In genomic region chr12:88417531-88417930, GRCh38 we compare ENCODE assay signal across 20 cellular contexts.
A peak's percentile ranks its signal among the peaks of the same experiment; 100 is the strongest.
DNase-seq lines count a peak whose midpoint lies in the region; ATAC-seq, FAIRE-seq and TF ChIP-seq lines count a peak whose summit lies in the region.
"Had no signal": no experiment of that assay in that cellular context is flagged by ENCODE, and none has a peak within 500 bp of the region (broad histone marks: within the 10 kb centered on the region; RNA-seq: fewer than 3 reads in every experiment).

No MANE protein-coding gene starts in this region.

- H3K9me3 ChIP-seq in SK-N-SH, result no peaks in the 10 kb centered on the region
- H3K9me3 ChIP-seq in HepG2 (ENCODE audit: low read length), result no peaks in the 10 kb centered on the region
- no peaks in the 10 kb centered on the region for H3K9me3 ChIP-seq in testis
- H3K9me3 ChIP-seq: mucosa of descending colon, SJCRH30, vagina had no signal

- H3K27ac ChIP-seq in SK-N-SH (ENCODE audit: low read depth in 2 of 2, low read length in 1 of 2), result peak overlapping the region; percentile 71 to 97; a peak in 3 of 4 replicates
- H3K27ac ChIP-seq in HepG2 (ENCODE audit: extremely low read length, insufficient read depth, low read length), result no peak overlapping the region
- H3K27ac ChIP-seq in testis, result no peak overlapping the region
- H3K27ac ChIP-seq: SJCRH30, vagina had no signal

- in situ Hi-C loops in HepG2 (cut with HindIII; ENCODE audit: extremely low pct_ligation_motif_present, low pct_unique_long_range_greater_than_20kb), result no loop called here

- no TSS peak for BruUV-seq in HepG2 (replicated peaks; lab: Mats Ljungman, UMichigan)

- TF ChIP-seq POLR2A in HepG2 (IDR thresholded peaks at IDR 0.05; ENCODE audit: insufficient read depth in 1 of 2, low read depth in 2 of 2, low read length in 2 of 2) (no peak), testis (IDR thresholded peaks at IDR 0.05) (no peak)

- H3K36me3 ChIP-seq in SK-N-SH (replicated peaks in 1 of 2; ENCODE audit: control insufficient read depth in 1 of 2, insufficient read depth in 2 of 2, low read length in 1 of 2), result no peaks in the 10 kb centered on the region
- no peaks in the 10 kb centered on the region for H3K36me3 ChIP-seq in HepG2 (replicated peaks in 1 of 2; ENCODE audit: control insufficient read depth in 1 of 2, insufficient read depth in 2 of 2, low read length in 2 of 2)
- no peaks in the 10 kb centered on the region for H3K36me3 ChIP-seq in testis (ENCODE audit: low read depth, missing control alignments)
- H3K36me3 ChIP-seq: SJCRH30, vagina had no signal

- TF ChIP-seq RAD21 in SK-N-SH (IDR thresholded peaks at IDR 0.05; ENCODE audit: low read length), result no peak
- no peak for TF ChIP-seq RAD21 in HepG2 (CRISPR knock-in tag; IDR thresholded peaks at IDR 0.05)

- H3K4me3 ChIP-seq in SK-N-SH (ENCODE audit: low read depth in 2 of 2, low read length in 1 of 2), result peak overlapping the region; percentile 36 to 61; a peak in 3 of 4 replicates
- H3K4me3 ChIP-seq in HepG2 (replicated peaks in 1 of 3; ENCODE audit: insufficient read depth in 1 of 3, low read depth in 2 of 3, low read length in 3 of 3), result no peak overlapping the region
- H3K4me3 ChIP-seq in testis, result no peak overlapping the region
- H3K4me3 ChIP-seq: mucosa of descending colon, SJCRH30, vagina had no signal

- 68% methylated on average over 5 of the region's 5 CpGs for WGBS in SK-N-SH (ENCODE audit: low lambda C conversion rate)
- 23% methylated on average over 5 of the region's 5 CpGs for WGBS in HepG2 (ENCODE audit: low lambda C conversion rate)
- WGBS in testis, 2 donors, result 74 to 75% methylated on average over 5 of the region's 5 CpGs

- CTCF ChIA-PET in SK-N-SH (lab: Yijun Ruan, JAX), result no interaction called here
- CTCF ChIA-PET in HepG2 (lab: Yijun Ruan, JAX; ENCODE audit: low intra/inter-chr PET ratio, low total read pairs), result no interaction called here

- peaks cover 27% of the 10 kb centered on the region for H3F3A ChIP-seq in SK-N-SH (replicated peaks; ENCODE audit: insufficient read depth)

- H3K79me2 ChIP-seq in SK-N-SH (ENCODE audit: insufficient read depth) (peaks cover 66% of the 10 kb centered on the region), HepG2 (ENCODE audit: insufficient read depth, low read length) (no peaks in the 10 kb centered on the region)

- no peaks in the 10 kb centered on the region for H3K9me2 ChIP-seq in SK-N-SH

- TF ChIP-seq CTCF in SK-N-SH (IDR thresholded peaks at IDR 0.05) (no peak), HepG2 (CRISPR knock-in tag; IDR thresholded peaks at IDR 0.05) (no peak), testis (IDR thresholded peaks at IDR 0.05) (no peak)

- no peak for TF ChIP-seq EP300 in SK-N-SH (IDR thresholded peaks at IDR 0.05; ENCODE audit: borderline replicate concordance in 1 of 2, low read depth in 1 of 2, low read length in 1 of 2)
- TF ChIP-seq EP300 in HepG2 (IDR thresholded peaks at IDR 0.05; ENCODE audit: low read depth in 2 of 2, low read length in 2 of 2), result no peak
- no peak for TF ChIP-seq EP300 in HepG2 (CRISPR knock-in tag; IDR thresholded peaks at IDR 0.05; ENCODE audit: borderline replicate concordance)

- intact Hi-C loops in HepG2 (cut with micrococcal nuclease; ENCODE audit: unreplicated experiment) (no loop called here), testis (cut with DNase I; ENCODE audit: low total_unique reads) (no loop called here)

- H4K20me1 ChIP-seq in SK-N-SH (ENCODE audit: insufficient read depth) (no peaks in the 10 kb centered on the region), HepG2 (ENCODE audit: insufficient read depth, low read length) (no peaks in the 10 kb centered on the region)

- POLR2A ChIA-PET in SK-N-SH (lab: Yijun Ruan, JAX) (no interaction called here), HepG2 (lab: Yijun Ruan, JAX) (no interaction called here)

- H3K9ac ChIP-seq in SK-N-SH (peak overlapping the region; percentile 87), HepG2 (ENCODE audit: insufficient read depth, low read depth, low read length) (no peak overlapping the region)

- H3K4me2 ChIP-seq in SK-N-SH, result peak overlapping the region; percentile 83
- H3K4me2 ChIP-seq in HepG2 (ENCODE audit: low read depth, low read length), result no peak overlapping the region

- H3K4me1 ChIP-seq in SK-N-SH (ENCODE audit: control insufficient read depth in 1 of 2, insufficient read depth in 2 of 2, low read depth in 1 of 2, low read length in 1 of 2) (peaks cover 0 to 23% of the 10 kb centered on the region in 2 experiments), HepG2 (ENCODE audit: insufficient read depth, low read length) (no peaks in the 10 kb centered on the region), testis (no peaks in the 10 kb centered on the region)
- H3K4me1 ChIP-seq: SJCRH30, vagina had no signal

- ATAC-seq in HepG2, result peak; percentile 44; the same call in 1 of the 3 replicates
- ATAC-seq: activated CD4-positive, alpha-beta T cell treated with anti-CD3 and anti-CD28 coated beads for 36 hours; activated CD8-positive, alpha-beta memory T cell treated with anti-CD3 and anti-CD28 coated beads, Interleukin-2, amount 10 ng/mL, durations not matched to agents 7 days and 5 days; mucosa of descending colon; right cardiac atrium had no signal

- peak; percentile 85 for DNase-seq in DMS53 (lab: John Stamatoyannopoulos, UW)
- peak; percentile 45 to 78 for DNase-seq in NCI-H2081 (lab: John Stamatoyannopoulos, UW)
- no peak for DNase-seq in SK-N-SH
- no peak for DNase-seq in HepG2 (ENCODE audit: low spot score)
- no peak for DNase-seq in testis
- DNase-seq in mucosa of gallbladder (ENCODE audit: low spot score), result no peak
- no peak for DNase-seq in middle frontal gyrus (ENCODE audit: extremely low spot score, low spot score)
- no peak for DNase-seq in T-helper 1 cell
- DNase-seq: activated CD4-positive, alpha-beta T cell treated with anti-CD3 and anti-CD28 coated beads for 36 hours; activated CD8-positive, alpha-beta memory T cell treated with anti-CD3 and anti-CD28 coated beads, Interleukin-2, amount 10 ng/mL, durations not matched to agents 7 days and 5 days; activated effector memory CD4-positive, alpha-beta T cell treated with Interleukin-2 at 50 U/mL for 16 hours; endodermal cell; MM.1S; mucosa of descending colon; NCI-H2227 treated with DMSO at 0.1 percent for 48 hours; right cardiac atrium; SJCRH30 had no signal

- no peak for FAIRE-seq in HepG2 (lab: Jason Lieb, UNC)
- FAIRE-seq: G401.6, GM12891 had no signal

- H2AFZ ChIP-seq in SK-N-SH (ENCODE audit: low read depth) (0 out of 2 replicates have a peak overlapping the region, but pooled peaks have one; percentile 50), HepG2 (ENCODE audit: low read length) (no peak overlapping the region)

- no peaks in the 10 kb centered on the region for H3K27me3 ChIP-seq in SK-N-SH (ENCODE audit: insufficient read depth)
- no peaks in the 10 kb centered on the region for H3K27me3 ChIP-seq in HepG2 (ENCODE audit: control insufficient read depth in 1 of 2, insufficient read depth in 2 of 2, low read length in 2 of 2)
- no peaks in the 10 kb centered on the region for H3K27me3 ChIP-seq in testis
- H3K27me3 ChIP-seq: SJCRH30, vagina had no signal

TF ChIP-seq in SK-N-SH, 30 proteins besides CTCF, POLR2A, EP300 and RAD21:
- TF ChIP-seq SMC3 (IDR thresholded peaks at IDR 0.05; ENCODE audit: low read depth, low read length) (no peak), RCOR1 (IDR thresholded peaks at IDR 0.05; ENCODE audit: low read length) (no peak), YY1 (IDR thresholded peaks at IDR 0.05; ENCODE audit: low read depth) (no peak), JUND (IDR thresholded peaks at IDR 0.05) (no peak)

TF ChIP-seq in HepG2, 621 proteins besides CTCF, POLR2A, EP300 and RAD21:
- no peak for TF ChIP-seq THYN1 (CRISPR knock-in tag; IDR thresholded peaks at IDR 0.05; ENCODE audit: borderline replicate concordance, low read depth)
- TF ChIP-seq ZNF879 (CRISPR knock-in tag; IDR thresholded peaks at IDR 0.05), result no peak
- TF ChIP-seq ATF6 (CRISPR knock-in tag; conservative IDR thresholded peaks at IDR 0.05), result no peak
- TF ChIP-seq MNT (IDR thresholded peaks at IDR 0.05), result no peak

Comparison
In these comparisons a context has a peak if more than half of its experiments do, and no peak if none do; other contexts are left out.
1. DNase-seq: peak in DMS53 (single experiment) and NCI-H2081 (2 of 2); none in SK-N-SH (single experiment), HepG2 (single experiment), testis (single experiment), mucosa of gallbladder (single experiment), middle frontal gyrus (single experiment) and T-helper 1 cell (0 of 5).
2. H3K27ac ChIP-seq: peak in SK-N-SH (2 of 2); none in HepG2 (single experiment) and testis (0 of 2).
3. H3K4me3 ChIP-seq: peak in SK-N-SH (2 of 2); none in HepG2 (0 of 3) and testis (0 of 2).